In the genomic region with DNA sequence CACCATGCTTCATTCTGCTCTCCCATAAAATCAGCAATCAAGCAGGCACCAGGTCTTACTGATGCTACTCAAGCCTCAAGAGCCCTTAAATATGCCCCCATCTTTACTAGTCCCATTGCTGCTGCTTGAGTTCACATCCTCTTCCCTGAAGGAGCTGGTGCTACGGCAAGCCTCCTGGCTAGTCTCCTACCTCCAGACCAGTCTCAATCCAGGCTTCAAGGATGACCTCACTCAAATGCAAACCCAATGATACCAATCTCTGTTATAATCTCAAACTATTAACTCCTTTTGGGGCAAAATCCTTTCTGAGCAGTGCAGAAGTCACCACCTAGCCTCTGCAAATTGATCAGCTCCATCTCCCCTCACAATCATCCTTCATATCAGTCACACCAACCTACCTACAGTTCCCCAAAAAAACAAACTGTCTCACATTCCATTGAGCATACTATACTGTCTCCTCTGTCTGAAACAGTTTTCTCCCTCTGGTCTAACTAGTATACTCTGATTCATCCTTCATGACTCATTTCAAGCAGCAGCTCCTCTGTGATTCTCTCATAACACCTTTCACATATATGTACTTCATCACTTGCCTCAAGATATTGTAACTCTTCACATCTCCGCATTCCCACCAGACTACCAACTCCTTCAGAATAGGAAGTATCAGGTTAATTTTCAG, we compare ENCODE assay signal across 1 cellular context.
TF ChIP-seq lines count a peak whose summit lies in the region.

No MANE protein-coding gene starts in this region.

TF ChIP-seq in IMR-90, 13 proteins besides CTCF, POLR2A, EP300 and RAD21:
- no peak for TF ChIP-seq SMC3 (IDR thresholded peaks at IDR 0.05; ENCODE audit: low read depth, low read length)
- TF ChIP-seq RFX5 (IDR thresholded peaks at IDR 0.05; ENCODE audit: low read depth, low read length), result no peak
- no peak for TF ChIP-seq MAFK (IDR thresholded peaks at IDR 0.05; ENCODE audit: low read depth, low read length)
- peak; percentile 47 for TF ChIP-seq RCOR1 (IDR thresholded peaks at IDR 0.05; ENCODE audit: insufficient replicate concordance, low read length)
- TF ChIP-seq BHLHE40 (IDR thresholded peaks at IDR 0.05; ENCODE audit: low read depth, low read length), result peak; percentile 30; the same call in 1 of the 2 replicates
- TF ChIP-seq, protein P1, sequence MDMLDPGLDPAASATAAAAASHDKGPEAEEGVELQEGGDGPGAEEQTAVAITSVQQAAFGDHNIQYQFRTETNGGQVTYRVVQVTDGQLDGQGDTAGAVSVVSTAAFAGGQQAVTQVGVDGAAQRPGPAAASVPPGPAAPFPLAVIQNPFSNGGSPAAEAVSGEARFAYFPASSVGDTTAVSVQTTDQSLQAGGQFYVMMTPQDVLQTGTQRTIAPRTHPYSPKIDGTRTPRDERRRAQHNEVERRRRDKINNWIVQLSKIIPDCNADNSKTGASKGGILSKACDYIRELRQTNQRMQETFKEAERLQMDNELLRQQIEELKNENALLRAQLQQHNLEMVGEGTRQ (IDR thresholded peaks at IDR 0.05; ENCODE audit: low read depth, low read length), result no peak
- no peak for TF ChIP-seq CEBPB (IDR thresholded peaks at IDR 0.05; ENCODE audit: low read depth, low read length)
- no peak for TF ChIP-seq CHD1 (IDR thresholded peaks at IDR 0.05; ENCODE audit: low read depth, low read length)
- TF ChIP-seq FOS (IDR thresholded peaks at IDR 0.05; ENCODE audit: low read depth, low read length), result peak; percentile 96
